28 cellular contexts compared by ENCODE assay signal in genomic region chr14:22602853-22603252, GRCh38. TPM values are rescaled to one million over a fixed set of nuclear protein-coding genes. Genes with fewer than 3 reads are reported as not detected.
A peak's percentile ranks its signal among the peaks of the same experiment; 100 is the strongest.
DNase-seq lines count a peak whose midpoint lies in the region; ATAC-seq, FAIRE-seq and TF ChIP-seq lines count a peak whose summit lies in the region.
"Had no signal": no experiment of that assay in that cellular context is flagged by ENCODE, and none has a peak within 500 bp of the region (broad histone marks: within the 10 kb centered on the region; RNA-seq: fewer than 3 reads in every experiment).

No MANE protein-coding gene starts in this region.

- H3K4me3 ChIP-seq in HepG2 (replicated peaks in 1 of 3; ENCODE audit: insufficient read depth in 1 of 3, low read depth in 2 of 3, low read length in 3 of 3) (no peak overlapping the region), right lobe of liver (no peak overlapping the region), RWPE2 (ENCODE audit: severe bottlenecking) (no peak overlapping the region), fibroblast of lung (replicated peaks in 1 of 4; ENCODE audit: control extremely low read depth in 1 of 4, insufficient read depth in 1 of 4, low read depth in 3 of 4, low read length in 4 of 4) (no peak overlapping the region)
- H3K4me3 ChIP-seq: SJCRH30, transverse colon had no signal

- TF ChIP-seq RAD21 in HepG2 (CRISPR knock-in tag; IDR thresholded peaks at IDR 0.05) = no peak

- H3K9ac ChIP-seq in HepG2 (ENCODE audit: insufficient read depth, low read depth, low read length) = no peak overlapping the region
- H3K9ac ChIP-seq in fibroblast of lung (ENCODE audit: insufficient read depth, low read length) = no peak overlapping the region

- no peaks in the 10 kb centered on the region for H3K9me3 ChIP-seq in HepG2 (ENCODE audit: low read length)
- H3K9me3 ChIP-seq in right lobe of liver = no peaks in the 10 kb centered on the region
- H3K9me3 ChIP-seq in RWPE2 (ENCODE audit: severe bottlenecking) = no peaks in the 10 kb centered on the region
- H3K9me3 ChIP-seq in fibroblast of lung (ENCODE audit: control insufficient read depth, insufficient read depth, low read depth, low read length) = no peaks in the 10 kb centered on the region
- H3K9me3 ChIP-seq: SJCRH30, transverse colon had no signal

- no peak for FAIRE-seq in HepG2 (lab: Jason Lieb, UNC)
- FAIRE-seq: A204.1, GM19239 had no signal

- no TSS peak for BruUV-seq in HepG2 (replicated peaks; lab: Mats Ljungman, UMichigan)

- no peak overlapping the region for H2AFZ ChIP-seq in HepG2 (ENCODE audit: low read length)
- H2AFZ ChIP-seq in fibroblast of lung (ENCODE audit: low read length) = no peak overlapping the region

- TF ChIP-seq EP300 in HepG2 (IDR thresholded peaks at IDR 0.05; ENCODE audit: low read depth in 2 of 2, low read length in 2 of 2) (no peak), HepG2 (CRISPR knock-in tag; IDR thresholded peaks at IDR 0.05; ENCODE audit: borderline replicate concordance) (0 out of 2 replicates have a peak, but pooled peaks have one; percentile 20)

- H4K20me1 ChIP-seq in HepG2 (ENCODE audit: insufficient read depth, low read length) (0 out of 2 replicates have a peak, but pooled peaks cover 4% of the 10 kb centered on the region), fibroblast of lung (ENCODE audit: control insufficient read depth, extremely low read depth, insufficient read depth, low read length) (no peaks in the 10 kb centered on the region)

- no peak for ATAC-seq in HepG2
- no peak for ATAC-seq in right lobe of liver
- peak; percentile 46 for ATAC-seq in RWPE2 (ENCODE audit: low read depth)
- no peak for ATAC-seq in HG03460 (IDR thresholded peaks at IDR 0.05; ENCODE audit: unreplicated experiment)
- ATAC-seq: left cardiac atrium had no signal

- intact Hi-C loops in HepG2 (cut with micrococcal nuclease; ENCODE audit: unreplicated experiment) (no loop called here), right lobe of liver (cut with DNase I) (no loop called here)

- H3K36me3 ChIP-seq in HepG2 (replicated peaks in 1 of 2; ENCODE audit: control insufficient read depth in 1 of 2, insufficient read depth in 2 of 2, low read length in 2 of 2) (peaks cover 21 to 57% of the 10 kb centered on the region in 2 experiments), right lobe of liver (peaks cover 0 to 65% (median 29%) of the 10 kb centered on the region in 4 donors), RWPE2 (ENCODE audit: low read depth) (peaks cover 57% of the 10 kb centered on the region), fibroblast of lung (ENCODE audit: control insufficient read depth, insufficient read depth, low read length) (peaks cover 24% of the 10 kb centered on the region)

- peaks cover 11% of the 10 kb centered on the region for H3K79me2 ChIP-seq in HepG2 (ENCODE audit: insufficient read depth, low read length)
- H3K79me2 ChIP-seq in fibroblast of lung (ENCODE audit: control insufficient read depth, insufficient read depth, low read length) = peaks cover 8% of the 10 kb centered on the region

- TF ChIP-seq POLR2A in HepG2 (IDR thresholded peaks at IDR 0.05; ENCODE audit: insufficient read depth in 1 of 2, low read depth in 2 of 2, low read length in 2 of 2) = no peak
- no peak for TF ChIP-seq POLR2A in right lobe of liver (IDR thresholded peaks at IDR 0.05)

- CTCF ChIA-PET in HepG2 (lab: Yijun Ruan, JAX; ENCODE audit: low intra/inter-chr PET ratio, low total read pairs) = no interaction called here

- POLR2A ChIA-PET in HepG2 (lab: Yijun Ruan, JAX) = interaction anchor here (1.6 kb wide), 1 partner anchor 13 kb away, joined by 10 read pairs; the partner anchor contains the start of gene DAD1

- in situ Hi-C loops in HepG2 (cut with HindIII; ENCODE audit: extremely low pct_ligation_motif_present, low pct_unique_long_range_greater_than_20kb) = no loop called here

- H3K4me2 ChIP-seq in HepG2 (ENCODE audit: low read depth, low read length) (no peak overlapping the region), fibroblast of lung (ENCODE audit: extremely low read depth, insufficient read depth, low read length) (peak overlapping the region; percentile 55)

- no peaks in the 10 kb centered on the region; a peak in 1 of 5 replicates for H3K27me3 ChIP-seq in HepG2 (ENCODE audit: control insufficient read depth in 1 of 2, insufficient read depth in 2 of 2, low read length in 2 of 2)
- H3K27me3 ChIP-seq in right lobe of liver = no peaks in the 10 kb centered on the region
- H3K27me3 ChIP-seq in RWPE2 (ENCODE audit: insufficient read depth, poor library complexity, severe bottlenecking) = no peaks in the 10 kb centered on the region
- no peaks in the 10 kb centered on the region for H3K27me3 ChIP-seq in fibroblast of lung (ENCODE audit: control insufficient read depth, insufficient read depth, low read length)
- H3K27me3 ChIP-seq: SJCRH30, transverse colon had no signal

- H3K27ac ChIP-seq in HepG2 (ENCODE audit: extremely low read length, insufficient read depth, low read length) = no peak overlapping the region
- no peak overlapping the region for H3K27ac ChIP-seq in right lobe of liver
- peak overlapping the region; percentile 71 for H3K27ac ChIP-seq in RWPE2 (ENCODE audit: poor library complexity, severe bottlenecking)
- H3K27ac ChIP-seq in fibroblast of lung (ENCODE audit: insufficient read depth, low read length) = peak overlapping the region; percentile 67
- H3K27ac ChIP-seq: SJCRH30, transverse colon had no signal

- no peak for TF ChIP-seq CTCF in HepG2 (CRISPR knock-in tag; IDR thresholded peaks at IDR 0.05)
- TF ChIP-seq CTCF in right lobe of liver (IDR thresholded peaks at IDR 0.05) = no peak
- TF ChIP-seq CTCF in RWPE2 (IDR thresholded peaks at IDR 0.05; ENCODE audit: poor library complexity, severe bottlenecking) = no peak
- TF ChIP-seq CTCF in fibroblast of lung (conservative IDR thresholded peaks at IDR 0.05 in 1 of 2, IDR thresholded peaks at IDR 0.05 in 1 of 2; ENCODE audit: low read depth in 1 of 2, low read length in 2 of 2) = no peak

- no peak for DNase-seq in HepG2 (ENCODE audit: low spot score)
- no peak for DNase-seq in right lobe of liver
- no peak for DNase-seq in RWPE2 (ENCODE audit: low spot score)
- no peak for DNase-seq in fibroblast of lung (ENCODE audit: low read depth in 2 of 2)
- DNase-seq in activated CD4-positive, alpha-beta T cell treated with anti-CD3 and anti-CD28 coated beads, Interleukin-2, amount 50 U/mL, for 4 hours = no peak
- DNase-seq in activated T-cell treated with anti-CD3 and anti-CD28 coated beads, Interleukin-2, amount 50 U/mL, for 1 hour = no peak
- DNase-seq in stimulated activated CD4-positive, alpha-beta T cell treated with anti-CD3 and anti-CD28 coated beads, Interleukin-1b, Interleukin-23, amount 100 ng/mL, for 48 hours = no peak
- DNase-seq: activated CD4-positive, alpha-beta T cell treated with anti-CD3 and anti-CD28 coated beads for 4 hours; activated CD8-positive, alpha-beta memory T cell treated with anti-CD3 and anti-CD28 coated beads, Interleukin-2, amount 50 U/mL, for 4 hours; activated naive CD4-positive, alpha-beta T cell; CD4-positive, alpha-beta T cell; dermis blood vessel endothelial cell; DND-41; H9; hypothalamus; Kasumi-1; left cardiac atrium; NCI-H1436; NCI-H345; nephron progenitor cell; SJCRH30; stimulated activated naive CD4-positive, alpha-beta T cell treated with Interleukin-2 at 50 U/mL for 16 hours; transverse colon had no signal

- peaks cover 29% of the 10 kb centered on the region for H3K4me1 ChIP-seq in HepG2 (ENCODE audit: insufficient read depth, low read length)
- peaks cover 0 to 17% (median 4%) of the 10 kb centered on the region in 4 donors for H3K4me1 ChIP-seq in right lobe of liver
- H3K4me1 ChIP-seq in RWPE2 (ENCODE audit: insufficient read depth, poor library complexity, severe bottlenecking) = peaks cover 38% of the 10 kb centered on the region
- peaks cover 29% of the 10 kb centered on the region for H3K4me1 ChIP-seq in fibroblast of lung (ENCODE audit: control insufficient read depth, extremely low read depth, insufficient read depth, low read length)

RNA-seq across cellular contexts. Expression of gene ABHD4, which starts 4.8 kb away (rescaled TPM):
- total RNA-seq in HepG2 (2016; rRNA removed; fragmentation: Illumina TruSeq; extraction: Trizol) = 16.1 and 22.8 TPM in 2 replicates
- total RNA-seq in HepG2 (2016; cell fraction: cytosol; rRNA removed; fragmentation: Illumina TruSeq; extraction: Trizol; ENCODE audit: low read depth) = 1.9 and 2.6 TPM in 2 replicates
- total RNA-seq in HepG2 (2016; cell fraction: insoluble cytoplasmic fraction; rRNA removed; fragmentation: Illumina TruSeq; extraction: Trizol) = 13.5 and 23.6 TPM in 2 replicates
- total RNA-seq in HepG2 (2016; cell fraction: membrane; rRNA removed; fragmentation: Illumina TruSeq; extraction: Trizol) = 5.5 and 6.1 TPM in 2 replicates
- total RNA-seq in HepG2 (2016; cell fraction: nucleus; rRNA removed; fragmentation: Illumina TruSeq; extraction: Trizol) = 15.3 and 18.4 TPM in 2 replicates
- 47.5 and 48.1 TPM in 2 replicates for polyA plus RNA-seq in HepG2 (2011; rRNA removed)
- polyA plus RNA-seq in HepG2 (2011; cell fraction: cytosol; rRNA removed) = 40.5 and 42.2 TPM in 2 replicates
- polyA plus RNA-seq in HepG2 (2011; cell fraction: nucleus; rRNA removed) = 28.4 and 31.8 TPM in 2 replicates
- polyA plus RNA-seq in HepG2 (2012) = 28.4 and 31.9 TPM in 2 replicates
- polyA plus RNA-seq in HepG2 (2016; cell fraction: cytosol; fragmentation: Illumina TruSeq; extraction: Trizol; ENCODE audit: low read depth) = 4.3 and 5.4 TPM in 2 replicates
- polyA plus RNA-seq in HepG2 (2016; cell fraction: insoluble cytoplasmic fraction; fragmentation: Illumina TruSeq; extraction: Trizol; ENCODE audit: low read depth) = 31.7 and 36.0 TPM in 2 replicates
- 10.4 and 12.8 TPM in 2 replicates for polyA plus RNA-seq in HepG2 (2016; cell fraction: membrane; fragmentation: Illumina TruSeq; extraction: Trizol; ENCODE audit: low read depth)
- 27.4 and 28.0 TPM in 2 replicates for polyA plus RNA-seq in HepG2 (2016; cell fraction: nucleus; fragmentation: Illumina TruSeq; extraction: Trizol; ENCODE audit: insufficient read depth, low read depth)
- polyA minus RNA-seq in HepG2 (2011; rRNA and poly(A)+ RNA removed; ENCODE audit: low replicate concordance) = 45.6 and 63.5 TPM in 2 replicates
- polyA minus RNA-seq in HepG2 (2011; cell fraction: cytosol; rRNA and poly(A)+ RNA removed) = 14.6 and 19.0 TPM in 2 replicates
- polyA minus RNA-seq in HepG2 (2011; cell fraction: nucleus; rRNA and poly(A)+ RNA removed) = 26.9 and 36.6 TPM in 2 replicates
- 10 to 100 TPM; 12.7 to 38.1 (median 18.5) TPM for total RNA-seq in right lobe of liver
- total RNA-seq in fibroblast of lung = 20.5 and 40.0 TPM in 2 replicates
- polyA plus RNA-seq in fibroblast of lung = 41.3 and 61.2 TPM in 2 replicates
- polyA plus RNA-seq in fibroblast of lung (2012) = 33.5 and 68.1 TPM in 2 replicates
- 90.3 and 116 TPM in 2 replicates for polyA minus RNA-seq in fibroblast of lung (ENCODE audit: low replicate concordance)

RNA-seq across cellular contexts. Expression of gene DAD1, which starts 13.8 kb away (rescaled TPM):
- total RNA-seq in HepG2 (2016; rRNA removed; fragmentation: Illumina TruSeq; extraction: Trizol) (385 and 558 TPM in 2 replicates), right lobe of liver (100 to 1,000 TPM; 107 to 249 (median 133) TPM), fibroblast of lung (235 and 249 TPM in 2 replicates)
- total RNA-seq in HepG2 (2016; cell fraction: cytosol; rRNA removed; fragmentation: Illumina TruSeq; extraction: Trizol; ENCODE audit: low read depth) = 148 and 149 TPM in 2 replicates
- total RNA-seq in HepG2 (2016; cell fraction: insoluble cytoplasmic fraction; rRNA removed; fragmentation: Illumina TruSeq; extraction: Trizol) = 449 and 577 TPM in 2 replicates
- total RNA-seq in HepG2 (2016; cell fraction: membrane; rRNA removed; fragmentation: Illumina TruSeq; extraction: Trizol) = 133 and 150 TPM in 2 replicates
- 382 and 439 TPM in 2 replicates for total RNA-seq in HepG2 (2016; cell fraction: nucleus; rRNA removed; fragmentation: Illumina TruSeq; extraction: Trizol)
- polyA plus RNA-seq in HepG2 (2011; rRNA removed) (508 and 626 TPM in 2 replicates), fibroblast of lung (623 and 651 TPM in 2 replicates)
- 1,110 and 1,232 TPM in 2 replicates for polyA plus RNA-seq in HepG2 (2011; cell fraction: cytosol; rRNA removed)
- 187 and 222 TPM in 2 replicates for polyA plus RNA-seq in HepG2 (2011; cell fraction: nucleus; rRNA removed)
- 327 and 493 TPM in 2 replicates for polyA plus RNA-seq in HepG2 (2012)
- polyA plus RNA-seq in HepG2 (2016; cell fraction: cytosol; fragmentation: Illumina TruSeq; extraction: Trizol; ENCODE audit: low read depth) = 141 and 152 TPM in 2 replicates
- polyA plus RNA-seq in HepG2 (2016; cell fraction: insoluble cytoplasmic fraction; fragmentation: Illumina TruSeq; extraction: Trizol; ENCODE audit: low read depth) = 395 and 434 TPM in 2 replicates
- 122 and 125 TPM in 2 replicates for polyA plus RNA-seq in HepG2 (2016; cell fraction: membrane; fragmentation: Illumina TruSeq; extraction: Trizol; ENCODE audit: low read depth)
- 602 and 624 TPM in 2 replicates for polyA plus RNA-seq in HepG2 (2016; cell fraction: nucleus; fragmentation: Illumina TruSeq; extraction: Trizol; ENCODE audit: insufficient read depth, low read depth)
- 261 and 460 TPM in 2 replicates for polyA minus RNA-seq in HepG2 (2011; rRNA and poly(A)+ RNA removed; ENCODE audit: low replicate concordance)
- 132 TPM in 2 replicates for polyA minus RNA-seq in HepG2 (2011; cell fraction: cytosol; rRNA and poly(A)+ RNA removed)
- polyA minus RNA-seq in HepG2 (2011; cell fraction: nucleus; rRNA and poly(A)+ RNA removed) = 79.2 and 94.7 TPM in 2 replicates
- polyA plus RNA-seq in fibroblast of lung (2012) = 466 and 481 TPM in 2 replicates
- polyA minus RNA-seq in fibroblast of lung (ENCODE audit: low replicate concordance) = 385 and 479 TPM in 2 replicates

RNA-seq across cellular contexts. Expression of gene OR6J1, which starts 41.3 kb away (rescaled TPM):
- total RNA-seq in HepG2 (2016; rRNA removed; fragmentation: Illumina TruSeq; extraction: Trizol) (not detected in 2 replicates), right lobe of liver (not detected), fibroblast of lung (not detected in 2 replicates)
- total RNA-seq in HepG2 (2016; cell fraction: cytosol; rRNA removed; fragmentation: Illumina TruSeq; extraction: Trizol; ENCODE audit: low read depth) = not detected in 2 replicates
- not detected in 2 replicates for total RNA-seq in HepG2 (2016; cell fraction: insoluble cytoplasmic fraction; rRNA removed; fragmentation: Illumina TruSeq; extraction: Trizol)
- total RNA-seq in HepG2 (2016; cell fraction: membrane; rRNA removed; fragmentation: Illumina TruSeq; extraction: Trizol) = not detected in 2 replicates
- not detected in 2 replicates for total RNA-seq in HepG2 (2016; cell fraction: nucleus; rRNA removed; fragmentation: Illumina TruSeq; extraction: Trizol)
- polyA plus RNA-seq in HepG2 (2011; rRNA removed) (not detected in 2 replicates), fibroblast of lung (not detected in 2 replicates)
- not detected in 2 replicates for polyA plus RNA-seq in HepG2 (2011; cell fraction: cytosol; rRNA removed)
- not detected in 2 replicates for polyA plus RNA-seq in HepG2 (2011; cell fraction: nucleus; rRNA removed)
- polyA plus RNA-seq in HepG2 (2012) = not detected in 2 replicates
- not detected in 2 replicates for polyA plus RNA-seq in HepG2 (2016; cell fraction: cytosol; fragmentation: Illumina TruSeq; extraction: Trizol; ENCODE audit: low read depth)
- polyA plus RNA-seq in HepG2 (2016; cell fraction: insoluble cytoplasmic fraction; fragmentation: Illumina TruSeq; extraction: Trizol; ENCODE audit: low read depth) = not detected in 2 replicates
- not detected in 2 replicates for polyA plus RNA-seq in HepG2 (2016; cell fraction: membrane; fragmentation: Illumina TruSeq; extraction: Trizol; ENCODE audit: low read depth)
- not detected in 2 replicates for polyA plus RNA-seq in HepG2 (2016; cell fraction: nucleus; fragmentation: Illumina TruSeq; extraction: Trizol; ENCODE audit: insufficient read depth, low read depth)
- polyA minus RNA-seq in HepG2 (2011; rRNA and poly(A)+ RNA removed; ENCODE audit: low replicate concordance) = not detected in 2 replicates
- not detected in 2 replicates for polyA minus RNA-seq in HepG2 (2011; cell fraction: cytosol; rRNA and poly(A)+ RNA removed)
- polyA minus RNA-seq in HepG2 (2011; cell fraction: nucleus; rRNA and poly(A)+ RNA removed) = not detected in 2 replicates
- polyA plus RNA-seq in fibroblast of lung (2012) = not detected in 2 replicates
- not detected in 2 replicates for polyA minus RNA-seq in fibroblast of lung (ENCODE audit: low replicate concordance)
- total RNA-seq: CD4-positive, alpha-beta T cell; dermis blood vessel endothelial cell; H9; left cardiac atrium; mesothelial cell of epicardium; SJCRH30; T-helper 2 cell treated with Interferon-gamma antibody and Interleukin-4, amounts not matched to agents 100 ng/mL and 5 ng/mL, for 36 hours; transverse colon had no signal

Comparison
In these comparisons a context has a peak if more than half of its experiments do, and no peak if none do; other contexts are left out.
1. H3K27ac ChIP-seq: peak in RWPE2 (single experiment) and fibroblast of lung (single experiment); none in HepG2 (single experiment) and right lobe of liver (0 of 3).